Comparison of ENCODE assay signal across 18 cellular contexts in genomic region chr20:63421094-63421692, GRCh38. TPM values are rescaled to one million over a fixed set of nuclear protein-coding genes. Genes with fewer than 3 reads are reported as not detected.
DNase-seq lines count a peak whose midpoint lies in the region; ATAC-seq, FAIRE-seq and TF ChIP-seq lines count a peak whose summit lies in the region.
"Had no signal": no experiment of that assay in that cellular context is flagged by ENCODE, and none has a peak within 500 bp of the region (broad histone marks: within the 10 kb centered on the region; RNA-seq: fewer than 3 reads in every experiment).

No MANE protein-coding gene starts in this region.

- peaks cover 4% of the 10 kb centered on the region for H3K9me3 Mint-ChIP-seq in nephron progenitor cell
- H3K9me3 Mint-ChIP-seq: CD8-positive, alpha-beta T cell had no signal

- no peak overlapping the region for H3K4me3 Mint-ChIP-seq in nephron progenitor cell
- H3K4me3 Mint-ChIP-seq: CD4-positive, CD25-positive, alpha-beta regulatory T cell; CD8-positive, alpha-beta T cell had no signal

- peaks cover 4% of the 10 kb centered on the region for H3K27me3 Mint-ChIP-seq in nephron progenitor cell (ENCODE audit: low read depth, poor library complexity)
- H3K27me3 Mint-ChIP-seq: CD4-positive, CD25-positive, alpha-beta regulatory T cell had no signal

- H3K36me3 ChIP-seq in HEK293 (ENCODE audit: control insufficient read depth in 2 of 2, insufficient read depth in 1 of 2, low read length in 2 of 2) (no peaks in the 10 kb centered on the region), RWPE2 (ENCODE audit: low read depth) (no peaks in the 10 kb centered on the region), pancreas (no peaks in the 10 kb centered on the region)
- H3K36me3 ChIP-seq: BLaER1, HAP-1 had no signal

- H3K4me3 ChIP-seq in HEK293 (ENCODE audit: low read depth, low read length) (no peak overlapping the region), RWPE2 (ENCODE audit: severe bottlenecking) (no peak overlapping the region), pancreas (no peak overlapping the region)
- H3K4me3 ChIP-seq: BLaER1, GM12878, GM23248, HAP-1 had no signal

- DNase-seq in RWPE2 (ENCODE audit: low spot score) = peak; percentile 81
- DNase-seq in nephron progenitor cell = no peak
- no peak for DNase-seq in pancreas
- no peak for DNase-seq in GDM1 (lab: John Stamatoyannopoulos, UW)
- DNase-seq in HK-2 (ENCODE audit: unreplicated experiment) = no peak
- DNase-seq: Caco-2; CD4-positive, CD25-positive, alpha-beta regulatory T cell; CD8-positive, alpha-beta T cell; DMS153; DND-41; GM23248 had no signal

- POLR2A ChIA-PET in HEK293 (lab: Yijun Ruan, JAX) = no interaction called here

- CTCF ChIA-PET in HEK293 (lab: Yijun Ruan, JAX) = no interaction called here

- intact Hi-C loops in pancreas (cut with DNase I) = no loop called here

- peaks cover 78% of the 10 kb centered on the region for H3K27me3 ChIP-seq in RWPE2 (ENCODE audit: insufficient read depth, poor library complexity, severe bottlenecking)
- no peaks in the 10 kb centered on the region for H3K27me3 ChIP-seq in pancreas

- no peak for FAIRE-seq in pancreas (lab: Jason Lieb, UNC)
- FAIRE-seq: G401.6, GM12878, GM18507 had no signal

- peaks cover 9% of the 10 kb centered on the region for H3K36me3 Mint-ChIP-seq in nephron progenitor cell (ENCODE audit: low read depth)
- H3K36me3 Mint-ChIP-seq: CD4-positive, CD25-positive, alpha-beta regulatory T cell; CD8-positive, alpha-beta T cell had no signal

- peaks cover 23% of the 10 kb centered on the region for H3K4me1 Mint-ChIP-seq in nephron progenitor cell
- H3K4me1 Mint-ChIP-seq: CD4-positive, CD25-positive, alpha-beta regulatory T cell had no signal

- TF ChIP-seq CTCF in HEK293 (tag by site-specific recombination; IDR thresholded peaks at IDR 0.05) = no peak
- TF ChIP-seq CTCF in RWPE2 (IDR thresholded peaks at IDR 0.05; ENCODE audit: poor library complexity, severe bottlenecking) = no peak
- TF ChIP-seq CTCF in nephron progenitor cell (IDR thresholded peaks at IDR 0.05) = no peak
- TF ChIP-seq CTCF in pancreas (IDR thresholded peaks at IDR 0.05) = no peak

- H3K27ac ChIP-seq in HEK293 (ENCODE audit: extremely low read depth, low read depth, low read length) (no peak overlapping the region), RWPE2 (ENCODE audit: poor library complexity, severe bottlenecking) (no peak overlapping the region), pancreas (no peak overlapping the region)
- H3K27ac ChIP-seq: BLaER1, C4-2B, GM23248 had no signal

- no peaks in the 10 kb centered on the region for H3K4me1 ChIP-seq in HEK293 (ENCODE audit: control insufficient read depth, insufficient read depth, low read length)
- H3K4me1 ChIP-seq in RWPE2 (ENCODE audit: insufficient read depth, poor library complexity, severe bottlenecking) = no peaks in the 10 kb centered on the region
- H3K4me1 ChIP-seq in pancreas = no peaks in the 10 kb centered on the region
- H3K4me1 ChIP-seq: Caco-2, HAP-1 had no signal

- no peak for ATAC-seq in RWPE2 (ENCODE audit: low read depth)
- no peak for ATAC-seq in pancreas
- ATAC-seq: CD8-positive, alpha-beta T cell; GM12878 had no signal

- WGBS in pancreas, 2 donors = 54 to 67% methylated on average over 27 to 29 of the region's 29 CpGs

- peak overlapping the region; percentile 45 for H3K27ac Mint-ChIP-seq in nephron progenitor cell
- H3K27ac Mint-ChIP-seq: CD4-positive, CD25-positive, alpha-beta regulatory T cell; CD8-positive, alpha-beta T cell had no signal

- H3K9me3 ChIP-seq in HEK293 (ENCODE audit: control insufficient read depth, insufficient read depth, low read depth, low read length) (no peaks in the 10 kb centered on the region), RWPE2 (ENCODE audit: severe bottlenecking) (no peaks in the 10 kb centered on the region), pancreas (no peaks in the 10 kb centered on the region)
- H3K9me3 ChIP-seq: BLaER1, HAP-1 had no signal

TF ChIP-seq in HEK293, 187 proteins besides CTCF, POLR2A, EP300 and RAD21:
- TF ChIP-seq, protein P1, sequence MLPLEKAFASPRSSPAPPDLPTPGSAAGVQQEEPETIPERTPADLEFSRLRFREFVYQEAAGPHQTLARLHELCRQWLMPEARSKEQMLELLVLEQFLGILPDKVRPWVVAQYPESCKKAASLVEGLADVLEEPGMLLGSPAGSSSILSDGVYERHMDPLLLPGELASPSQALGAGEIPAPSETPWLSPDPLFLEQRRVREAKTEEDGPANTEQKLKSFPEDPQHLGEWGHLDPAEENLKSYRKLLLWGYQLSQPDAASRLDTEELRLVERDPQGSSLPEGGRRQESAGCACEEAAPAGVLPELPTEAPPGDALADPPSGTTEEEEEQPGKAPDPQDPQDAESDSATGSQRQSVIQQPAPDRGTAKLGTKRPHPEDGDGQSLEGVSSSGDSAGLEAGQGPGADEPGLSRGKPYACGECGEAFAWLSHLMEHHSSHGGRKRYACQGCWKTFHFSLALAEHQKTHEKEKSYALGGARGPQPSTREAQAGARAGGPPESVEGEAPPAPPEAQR (tag by site-specific recombination; IDR thresholded peaks at IDR 0.05) = no peak
- 0 out of 2 replicates have a peak, but pooled peaks have one; percentile 0 for TF ChIP-seq ZIC2 (tag by site-specific recombination; IDR thresholded peaks at IDR 0.05)

RNA-seq across cellular contexts. Expression of gene KCNQ2, which starts 51.3 kb away (rescaled TPM):
- total RNA-seq in pancreas = 1 to 10 TPM in 4 of 6 donors, under 1 TPM in 2; 0.54 to 2.1 (median 1.4) TPM
- polyA plus RNA-seq in pancreas = 10 to 100 TPM in 1 of 2 donors, 1 to 10 TPM in 1; 5.8 to 12.5 TPM
- total RNA-seq: CD8-positive, alpha-beta T cell; GM23248 had no signal
